Comparison of ENCODE assay signal across 9 cellular contexts in the genomic region with DNA sequence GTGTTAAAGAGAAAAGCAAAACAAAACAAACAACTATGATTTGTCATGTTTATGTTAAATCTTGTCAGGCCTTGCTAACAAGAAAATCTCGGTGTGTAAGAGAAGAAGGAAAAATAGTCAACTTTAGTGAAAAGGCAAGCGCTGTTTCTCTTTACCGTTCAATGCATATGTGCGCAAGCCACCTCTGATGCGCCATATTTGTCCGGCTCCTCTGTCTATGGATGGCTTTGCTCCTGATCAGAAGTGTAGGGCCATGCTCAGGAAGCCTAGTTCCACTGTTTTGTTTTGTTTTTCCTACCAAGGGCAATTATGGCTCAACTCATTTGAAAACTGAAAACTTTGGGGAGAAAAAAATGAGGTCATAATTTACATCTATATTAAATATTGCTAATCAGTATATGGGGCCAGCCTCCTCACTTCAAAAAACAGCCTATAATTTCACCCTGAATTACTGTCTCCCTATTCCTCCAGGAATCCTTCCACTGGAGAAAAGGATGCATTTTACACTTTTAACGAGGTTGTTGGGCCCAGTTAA. TPM values are rescaled to one million over a fixed set of nuclear protein-coding genes. Genes with fewer than 3 reads are reported as not detected.
DNase-seq lines count a peak whose midpoint lies in the region; ATAC-seq and TF ChIP-seq lines count a peak whose summit lies in the region.
"Had no signal": no experiment of that assay in that cellular context is flagged by ENCODE, and none has a peak within 500 bp of the region (broad histone marks: within the 10 kb centered on the region; RNA-seq: fewer than 3 reads in every experiment).

No MANE protein-coding gene starts in this region.

- H3K4me1 Mint-ChIP-seq in activated T-cell treated with anti-CD3 and anti-CD28 coated beads, Interleukin-2, amount 50 U/mL, for 72 hours (ENCODE audit: low read depth) = peaks cover 26% of the 10 kb centered on the region

- H3K9me3 Mint-ChIP-seq in activated T-cell treated with anti-CD3 and anti-CD28 coated beads, Interleukin-2, amount 50 U/mL, for 72 hours = no peaks in the 10 kb centered on the region

- peak overlapping the region; percentile 90 to 92 for H3K4me3 Mint-ChIP-seq in activated T-cell treated with anti-CD3 and anti-CD28 coated beads, Interleukin-2, amount 50 U/mL, for 72 hours
- H3K4me3 Mint-ChIP-seq: B cell had no signal

- H3K27me3 ChIP-seq in mucosa of rectum (ENCODE audit: control insufficient read depth in 2 of 2, insufficient read depth in 2 of 2, low read length in 2 of 2) (peaks cover 15 to 21% of the 10 kb centered on the region in 2 donors), thymus (ENCODE audit: control insufficient read depth, insufficient read depth) (peaks cover 18% of the 10 kb centered on the region)

- H3K36me3 ChIP-seq in mucosa of rectum (ENCODE audit: control insufficient read depth in 2 of 2, insufficient read depth in 2 of 2, low read length in 2 of 2) = no peaks in the 10 kb centered on the region
- H3K36me3 ChIP-seq in thymus (ENCODE audit: control insufficient read depth, insufficient read depth) = no peaks in the 10 kb centered on the region

- H3K27ac Mint-ChIP-seq in activated T-cell treated with anti-CD3 and anti-CD28 coated beads, Interleukin-2, amount 50 U/mL, for 72 hours = peak overlapping the region; percentile 97
- H3K27ac Mint-ChIP-seq: B cell had no signal

- no peak for DNase-seq in activated T-cell treated with anti-CD3 and anti-CD28 coated beads, Interleukin-2, amount 50 U/mL, for 72 hours
- DNase-seq in activated T-cell treated with anti-CD3 and anti-CD28 coated beads, Interleukin-2, amount 50 U/mL, for 1 hour = no peak
- no peak for DNase-seq in coronary artery (ENCODE audit: low spot score)
- DNase-seq in NCI-H1694 (lab: John Stamatoyannopoulos, UW) = no peak
- DNase-seq in COR-L47 (lab: John Stamatoyannopoulos, UW) = no peak

- 81% methylated on average over 7 of the region's 7 CpGs for WGBS in thymus

- ATAC-seq in activated T-cell treated with anti-CD3 and anti-CD28 coated beads, Interleukin-2, amount 50 U/mL, for 72 hours (replicated peaks in 1 of 2) = no peak
- no peak for ATAC-seq in HG02678 (IDR thresholded peaks at IDR 0.05; ENCODE audit: unreplicated experiment)

- H3K4me1 ChIP-seq in mucosa of rectum (ENCODE audit: control insufficient read depth in 2 of 2, insufficient read depth in 2 of 2, low read length in 2 of 2) (peaks cover 4 to 6% of the 10 kb centered on the region in 2 donors), thymus (ENCODE audit: control insufficient read depth, insufficient read depth, low read length) (peaks cover 4% of the 10 kb centered on the region)

- no peak for TF ChIP-seq CTCF in coronary artery (IDR thresholded peaks at IDR 0.05)

- H3K36me3 Mint-ChIP-seq in activated T-cell treated with anti-CD3 and anti-CD28 coated beads, Interleukin-2, amount 50 U/mL, for 72 hours (ENCODE audit: insufficient read depth in 2 of 2) = peaks cover 10 to 24% of the 10 kb centered on the region in 2 donors

- H3K9me3 ChIP-seq in mucosa of rectum (ENCODE audit: control insufficient read depth in 2 of 2, low read length in 2 of 2) (no peaks in the 10 kb centered on the region), thymus (ENCODE audit: control insufficient read depth) (no peaks in the 10 kb centered on the region)

- H3K27me3 Mint-ChIP-seq in activated T-cell treated with anti-CD3 and anti-CD28 coated beads, Interleukin-2, amount 50 U/mL, for 72 hours (ENCODE audit: low read depth) = peaks cover 21% of the 10 kb centered on the region

- peak overlapping the region; percentile 37 to 57 for H3K27ac ChIP-seq in coronary artery
- H3K27ac ChIP-seq in mucosa of rectum (ENCODE audit: low read depth in 2 of 2, low read length in 2 of 2) = peak overlapping the region; percentile 56 to 71
- H3K27ac ChIP-seq in thymus (ENCODE audit: low read depth) = no peak overlapping the region

- H3K9ac ChIP-seq in mucosa of rectum (ENCODE audit: low read depth in 1 of 2, low read length in 2 of 2) = peak overlapping the region; percentile 9 to 54

- H3K4me3 ChIP-seq in coronary artery (peak overlapping the region; percentile 80), mucosa of rectum (ENCODE audit: low read length in 2 of 2) (peak overlapping the region; percentile 84 to 88), thymus (ENCODE audit: low read length) (peak overlapping the region; percentile 25)

RNA-seq across cellular contexts. Expression of a gene that starts 4.6 kb away (rescaled TPM):
- total RNA-seq in activated T-cell treated with anti-CD3 and anti-CD28 coated beads, Interleukin-2, amount 50 U/mL, for 72 hours = 100 to 1,000 TPM in 1 of 2 donors, 10 to 100 TPM in 1; 46.7 to 208 TPM
- 42.2 TPM for polyA plus RNA-seq in thymus

Comparison
In these comparisons a context has a peak if more than half of its experiments do, and no peak if none do; other contexts are left out.
1. H3K4me3 ChIP-seq: peak in every context shown above with its lines; median percentile 86 in mucosa of rectum; 80 in coronary artery; 25 in thymus.